Comparison of ENCODE assay signal across 8 cellular contexts in genomic region chr20:32823078-32823477, GRCh38. TPM values are rescaled to one million over a fixed set of nuclear protein-coding genes. Genes with fewer than 3 reads are reported as not detected.
DNase-seq lines count a peak whose midpoint lies in the region; ATAC-seq and TF ChIP-seq lines count a peak whose summit lies in the region.

No MANE protein-coding gene starts in this region.

- H3K4me3 ChIP-seq in right atrium auricular region (no peak overlapping the region), left ventricle myocardium inferior (no peak overlapping the region), iPS-20b (ENCODE audit: low read length) (no peak overlapping the region), ovary (no peak overlapping the region)

- intact Hi-C loops in left ventricle myocardium inferior (cut with micrococcal nuclease) (no loop called here), ovary (cut with DNase I) (no loop called here)

- H3K4me1 Mint-ChIP-seq in type B pancreatic cell (ENCODE audit: unreplicated experiment), result peaks cover 39% of the 10 kb centered on the region

- 77 to 84% (median 79%) methylated on average over 3 of the region's 3 CpGs for WGBS in ovary, 3 donors

- DNase-seq in right atrium auricular region (ENCODE audit: low spot score) (no peak), left ventricle myocardium inferior (no peak), type B pancreatic cell (ENCODE audit: extremely low spot score, unreplicated experiment) (no peak), ovary (no peak)
- peak; percentile 45 to 51 for DNase-seq in activated T-cell treated with anti-CD3 and anti-CD28 coated beads, Interleukin-2, amount 50 U/mL, for 48 hours

- H3K9me3 ChIP-seq in right atrium auricular region, result no peaks in the 10 kb centered on the region
- no peaks in the 10 kb centered on the region for H3K9me3 ChIP-seq in left ventricle myocardium inferior (replicated peaks)
- no peaks in the 10 kb centered on the region for H3K9me3 ChIP-seq in iPS-20b (ENCODE audit: insufficient read depth, low read depth, low read length)
- H3K9me3 ChIP-seq in ovary, result no peaks in the 10 kb centered on the region

- H3K36me3 ChIP-seq in right atrium auricular region, result peaks cover 16% of the 10 kb centered on the region
- H3K36me3 ChIP-seq in left ventricle myocardium inferior, result peaks cover 23% of the 10 kb centered on the region
- H3K36me3 ChIP-seq in iPS-20b (ENCODE audit: insufficient read depth, low read depth, low read length), result peaks cover 33% of the 10 kb centered on the region
- H3K36me3 ChIP-seq in ovary, result no peaks in the 10 kb centered on the region

- H3K27ac ChIP-seq in right atrium auricular region, result peak overlapping the region; percentile 5 to 17
- no peak overlapping the region for H3K27ac ChIP-seq in left ventricle myocardium inferior (replicated peaks)
- H3K27ac ChIP-seq in iPS-20b (ENCODE audit: low read length), result no peak overlapping the region
- H3K27ac ChIP-seq in ovary, result no peak overlapping the region

- H3K27me3 Mint-ChIP-seq in type B pancreatic cell, result no peaks in the 10 kb centered on the region

- no peaks in the 10 kb centered on the region for H3K9me3 Mint-ChIP-seq in type B pancreatic cell

- peak overlapping the region; percentile 51 for H3K4me3 Mint-ChIP-seq in type B pancreatic cell

- H3K27me3 ChIP-seq in right atrium auricular region (no peaks in the 10 kb centered on the region), left ventricle myocardium inferior (ENCODE audit: low read depth) (no peaks in the 10 kb centered on the region), iPS-20b (ENCODE audit: insufficient read depth, low read length) (no peaks in the 10 kb centered on the region), ovary (no peaks in the 10 kb centered on the region)

- TF ChIP-seq EP300 in ovary (IDR thresholded peaks at IDR 0.05), result no peak

- H3K4me1 ChIP-seq in right atrium auricular region, result peaks cover 0 to 46% of the 10 kb centered on the region in 2 donors
- peaks cover 56% of the 10 kb centered on the region for H3K4me1 ChIP-seq in left ventricle myocardium inferior
- peaks cover 13% of the 10 kb centered on the region for H3K4me1 ChIP-seq in iPS-20b (ENCODE audit: insufficient read depth, low read length)
- peaks cover 6% of the 10 kb centered on the region for H3K4me1 ChIP-seq in ovary (ENCODE audit: insufficient read depth)

- H3K27ac Mint-ChIP-seq in type B pancreatic cell, result peak overlapping the region; percentile 96

- peaks cover 18% of the 10 kb centered on the region for H3K36me3 Mint-ChIP-seq in type B pancreatic cell

- TF ChIP-seq CTCF in right atrium auricular region (IDR thresholded peaks at IDR 0.05) (no peak), left ventricle myocardium inferior (IDR thresholded peaks at IDR 0.05; ENCODE audit: borderline replicate concordance) (no peak), type B pancreatic cell (conservative IDR thresholded peaks at IDR 0.05) (no peak), ovary (IDR thresholded peaks at IDR 0.05) (no peak)

- ATAC-seq in GM19035 (IDR thresholded peaks at IDR 0.05; ENCODE audit: unreplicated experiment) (no peak), GM21360 (IDR thresholded peaks at IDR 0.05; ENCODE audit: unreplicated experiment) (no peak)

- no peak for TF ChIP-seq POLR2A in ovary (IDR thresholded peaks at IDR 0.05)

- 0 out of 2 replicates have a peak overlapping the region, but pooled peaks have one; percentile 39 for H3K9ac ChIP-seq in iPS-20b (ENCODE audit: low read depth, low read length)

RNA-seq across cellular contexts. Expression of gene MAPRE1, which starts 3.3 kb away (rescaled TPM):
- total RNA-seq in right atrium auricular region, result 10 to 100 TPM; 56.0 to 62.8 TPM
- 58.4 TPM for total RNA-seq in left ventricle myocardium inferior
- 144 and 189 TPM in 2 replicates for total RNA-seq in type B pancreatic cell (ENCODE audit: low replicate concordance)
- 10 to 100 TPM; 43.3 to 94.1 (median 83.2) TPM for total RNA-seq in ovary
- 100 to 1,000 TPM in 1 of 2 donors, 10 to 100 TPM in 1; 34.9 to 110 TPM for polyA plus RNA-seq in ovary

RNA-seq across cellular contexts. Expression of gene EFCAB8, which starts 35.6 kb away (rescaled TPM):
- total RNA-seq in right atrium auricular region, result not detected
- not detected for total RNA-seq in left ventricle myocardium inferior
- 0.07 and 0.97 TPM in 2 replicates for total RNA-seq in type B pancreatic cell (ENCODE audit: low replicate concordance)
- under 1 TPM in 2 of 7 donors, not detected in 5; 0.08 to 0.20 TPM for total RNA-seq in ovary
- not detected for polyA plus RNA-seq in ovary

Comparison
In these comparisons a context has a peak if more than half of its experiments do, and no peak if none do; other contexts are left out.
1. H3K27ac ChIP-seq: peak in right atrium auricular region (2 of 2); none in left ventricle myocardium inferior (single experiment), iPS-20b (single experiment) and ovary (0 of 2).
2. DNase-seq: peak in activated T-cell treated with anti-CD3 and anti-CD28 coated beads, Interleukin-2, amount 50 U/mL, for 48 hours (2 of 2); none in right atrium auricular region (single experiment), left ventricle myocardium inferior (single experiment), type B pancreatic cell (single experiment) and ovary (0 of 5).